Comparison of ENCODE assay signal across 28 cellular contexts in the genomic region with DNA sequence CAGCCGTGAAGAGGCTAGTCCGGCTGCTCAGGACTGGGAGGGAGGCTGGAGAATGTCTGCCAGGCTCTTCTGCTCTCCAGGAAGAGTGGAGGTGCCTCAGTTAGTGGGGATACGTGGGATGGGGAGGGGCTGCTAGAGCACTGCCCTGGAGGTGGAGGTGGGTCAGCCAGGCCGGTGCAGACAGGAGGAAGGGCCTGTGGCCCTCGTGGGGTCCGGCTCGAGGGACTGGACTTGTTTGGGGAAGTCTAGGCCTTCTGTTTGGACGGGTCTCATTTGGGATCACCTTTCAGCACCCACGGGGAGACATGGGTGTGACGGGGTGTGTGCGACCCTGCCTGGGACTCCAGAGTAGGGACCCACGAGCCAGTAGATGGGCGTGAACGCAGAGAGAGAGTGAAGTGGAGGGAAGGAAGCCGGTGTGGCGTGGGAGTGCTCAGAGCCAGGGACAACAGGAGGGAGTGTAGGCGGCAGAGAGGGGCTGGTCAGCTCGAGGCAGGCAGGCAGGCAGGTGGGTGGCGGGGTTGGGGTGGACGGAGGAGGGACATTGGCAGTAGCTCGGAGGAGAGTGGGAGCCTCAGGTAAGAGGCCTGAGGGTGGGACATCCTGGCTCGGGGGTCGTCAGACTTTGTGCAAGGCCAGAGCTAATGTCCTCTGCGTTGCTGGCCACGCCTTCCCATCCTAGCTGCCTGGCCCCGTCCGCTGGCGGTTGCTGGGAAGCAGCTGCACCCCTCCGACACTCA. TPM values are rescaled to one million over a fixed set of nuclear protein-coding genes. Genes with fewer than 3 reads are reported as not detected.
DNase-seq lines count a peak whose midpoint lies in the region; ATAC-seq, FAIRE-seq and TF ChIP-seq lines count a peak whose summit lies in the region.
"Had no signal": no experiment of that assay in that cellular context is flagged by ENCODE, and none has a peak within 500 bp of the region (broad histone marks: within the 10 kb centered on the region; RNA-seq: fewer than 3 reads in every experiment).

No MANE protein-coding gene starts in this region.

- ATAC-seq in left ventricle myocardium superior (no peak), heart right ventricle (no peak), HG02610 (IDR thresholded peaks at IDR 0.05; ENCODE audit: unreplicated experiment) (no peak), HG03095 (IDR thresholded peaks at IDR 0.05; ENCODE audit: unreplicated experiment) (no peak)
- ATAC-seq: activated naive CD8-positive, alpha-beta T cell treated with anti-CD3 and anti-CD28 coated beads, Interleukin-2, amount 50 U/mL, for 24 hours; body of pancreas; gastrocnemius medialis; psoas muscle had no signal

- H3K27ac ChIP-seq in heart right ventricle (no peak overlapping the region), mucosa of rectum (ENCODE audit: low read depth in 2 of 2, low read length in 2 of 2) (peak overlapping the region; percentile 94 to 97), testis (no peak overlapping the region)
- H3K27ac ChIP-seq: body of pancreas, esophagus squamous epithelium, gastrocnemius medialis, neutrophil, psoas muscle, vagina had no signal

- peak; percentile 18 for FAIRE-seq in bronchial epithelial cell (lab: Jason Lieb, UNC)
- FAIRE-seq: colon, GM12891 had no signal

- TF ChIP-seq POLR2A in testis (IDR thresholded peaks at IDR 0.05), result no peak

- intact Hi-C loops in left ventricle myocardium superior (cut with micrococcal nuclease), result no loop called here
- intact Hi-C loops in heart right ventricle (cut with DNase I), result no loop called here
- intact Hi-C loops in testis (cut with DNase I; ENCODE audit: low total_unique reads), result no loop called here

- H3K4me1 ChIP-seq in heart right ventricle, result peaks cover 0 to 26% (median 3%) of the 10 kb centered on the region in 9 donors
- peaks cover 61 to 70% of the 10 kb centered on the region in 2 donors for H3K4me1 ChIP-seq in mucosa of rectum (ENCODE audit: control insufficient read depth in 2 of 2, insufficient read depth in 2 of 2, low read length in 2 of 2)
- H3K4me1 ChIP-seq in testis, result peaks cover 34% of the 10 kb centered on the region
- H3K4me1 ChIP-seq: gastrocnemius medialis, psoas muscle, vagina had no signal

- H3K9me3 ChIP-seq in heart right ventricle, result no peaks in the 10 kb centered on the region
- H3K9me3 ChIP-seq in mucosa of rectum (ENCODE audit: control insufficient read depth in 2 of 2, low read length in 2 of 2), result no peaks in the 10 kb centered on the region
- no peaks in the 10 kb centered on the region for H3K9me3 ChIP-seq in testis
- H3K9me3 ChIP-seq: BLaER1, body of pancreas, esophagus squamous epithelium, gastrocnemius medialis, neutrophil, psoas muscle, vagina had no signal

- no peaks in the 10 kb centered on the region for H3K27me3 ChIP-seq in heart right ventricle
- H3K27me3 ChIP-seq in bronchial epithelial cell (ENCODE audit: control insufficient read depth, insufficient read depth, low read length), result no peaks in the 10 kb centered on the region
- H3K27me3 ChIP-seq in mucosa of rectum (ENCODE audit: control insufficient read depth in 2 of 2, insufficient read depth in 2 of 2, low read length in 2 of 2), result no peaks in the 10 kb centered on the region
- H3K27me3 ChIP-seq in testis, result no peaks in the 10 kb centered on the region
- H3K27me3 ChIP-seq: BLaER1, body of pancreas, esophagus squamous epithelium, gastrocnemius medialis, neutrophil, vagina had no signal

- peaks cover 0 to 99% (median 49%) of the 10 kb centered on the region in 9 donors for H3K36me3 ChIP-seq in heart right ventricle
- H3K36me3 ChIP-seq in bronchial epithelial cell (ENCODE audit: control insufficient read depth, insufficient read depth, low read length), result peaks cover 43% of the 10 kb centered on the region
- H3K36me3 ChIP-seq in mucosa of rectum (ENCODE audit: control insufficient read depth in 2 of 2, insufficient read depth in 2 of 2, low read length in 2 of 2), result peaks cover 43 to 61% of the 10 kb centered on the region in 2 donors
- no peaks in the 10 kb centered on the region for H3K36me3 ChIP-seq in testis (ENCODE audit: low read depth, missing control alignments)

- 85 to 87% methylated on average over 29 of the region's 29 CpGs for WGBS in heart right ventricle, 2 donors
- 72 to 84% methylated on average over 28 to 29 of the region's 29 CpGs for WGBS in testis, 2 donors

- H3K9ac ChIP-seq in mucosa of rectum (ENCODE audit: low read depth in 1 of 2, low read length in 2 of 2), result peak overlapping the region in 1 of 2 donors; percentile 1
- H3K9ac ChIP-seq: BLaER1 had no signal

- no peak for TF ChIP-seq CTCF in heart right ventricle (IDR thresholded peaks at IDR 0.05)
- no peak for TF ChIP-seq CTCF in bronchial epithelial cell (IDR thresholded peaks at IDR 0.05; ENCODE audit: insufficient read depth, low read length, severe bottlenecking)
- TF ChIP-seq CTCF in testis (IDR thresholded peaks at IDR 0.05), result no peak

- peak; percentile 19 for DNase-seq in left ventricle myocardium superior
- no peak for DNase-seq in heart right ventricle
- no peak for DNase-seq in bronchial epithelial cell (ENCODE audit: low read depth)
- peak; percentile 63 for DNase-seq in testis
- DNase-seq in NCI-H1694 (lab: John Stamatoyannopoulos, UW), result no peak
- DNase-seq: activated B cell treated with CpG ODN at 0.5 μM for 24 hours; activated effector memory CD4-positive, alpha-beta T cell treated with Interleukin-2 at 50 U/mL for 16 hours; activated naive CD8-positive, alpha-beta T cell treated with anti-CD3 and anti-CD28 coated beads, Interleukin-2, amount 50 U/mL, for 24 hours; body of pancreas; endodermal cell; esophagus squamous epithelium; gastrocnemius medialis; H7; islet precursor cell; NCI-H1105; NCI-H2029; NCI-H226; NCI-H82; stimulated activated CD4-positive, alpha-beta T cell treated with anti-CD3 and anti-CD28 coated beads, Interleukin-1b, Interleukin-23, amount 100 ng/mL, for 48 hours had no signal

- H3K4me3 ChIP-seq in heart right ventricle (no peak overlapping the region), bronchial epithelial cell (ENCODE audit: low read depth, low read length) (no peak overlapping the region), mucosa of rectum (ENCODE audit: low read length in 2 of 2) (no peak overlapping the region), testis (no peak overlapping the region)
- H3K4me3 ChIP-seq: BLaER1, body of pancreas, esophagus squamous epithelium, gastrocnemius medialis, psoas muscle, vagina had no signal

RNA-seq across cellular contexts. Expression of a gene that starts 11.5 kb away (rescaled TPM):
- total RNA-seq in left ventricle myocardium superior (250 TPM), heart right ventricle (100 to 1,000 TPM; 127 to 305 (median 140) TPM), bronchial epithelial cell (28.2 and 80.5 TPM in 2 replicates), testis (100 to 1,000 TPM; 176 to 303 TPM)
- polyA plus RNA-seq in heart right ventricle (100 to 1,000 TPM; 134 to 140 TPM), testis (ENCODE audit: insufficient read depth, low read depth, low replicate concordance) (134 TPM)

RNA-seq across cellular contexts. Expression of a gene that starts 31.6 kb away (rescaled TPM):
- total RNA-seq in left ventricle myocardium superior (79.9 TPM), heart right ventricle (100 to 1,000 TPM in 1 of 10 donors, 10 to 100 TPM in 9; 64.1 to 100 (median 72.9) TPM), bronchial epithelial cell (121 and 140 TPM in 2 replicates), testis (100 to 1,000 TPM; 264 to 281 TPM)
- polyA plus RNA-seq in heart right ventricle (10 to 100 TPM; 75.5 to 90.2 TPM), testis (ENCODE audit: insufficient read depth, low read depth, low replicate concordance) (163 TPM)

RNA-seq across cellular contexts. Expression of a gene that starts 38.5 kb away (rescaled TPM):
- total RNA-seq in left ventricle myocardium superior (16.8 TPM), heart right ventricle (10 to 100 TPM; 12.1 to 20.0 (median 13.3) TPM), bronchial epithelial cell (2.6 and 2.9 TPM in 2 replicates), testis (10 to 100 TPM; 57.0 to 84.9 TPM)
- polyA plus RNA-seq in heart right ventricle (10 to 100 TPM; 15.3 to 29.6 TPM), testis (ENCODE audit: insufficient read depth, low read depth, low replicate concordance) (34.5 TPM)

RNA-seq across cellular contexts. Expression of a gene that starts 43.0 kb away (rescaled TPM):
- total RNA-seq in left ventricle myocardium superior (9.4 TPM), heart right ventricle (10 to 100 TPM in 1 of 10 donors, 1 to 10 TPM in 9; 4.0 to 15.6 (median 6.5) TPM), bronchial epithelial cell (9.6 and 19.2 TPM in 2 replicates), testis (10 to 100 TPM; 17.3 to 31.2 TPM)
- polyA plus RNA-seq in heart right ventricle (10 to 100 TPM in 1 of 2 donors, 1 to 10 TPM in 1; 5.6 to 10.8 TPM), testis (ENCODE audit: insufficient read depth, low read depth, low replicate concordance) (18.4 TPM)

RNA-seq across cellular contexts. Expression of a gene that starts 45.7 kb away (rescaled TPM):
- total RNA-seq in left ventricle myocardium superior (12.3 TPM), heart right ventricle (10 to 100 TPM; 16.6 to 24.9 (median 21.1) TPM), bronchial epithelial cell (2.4 and 2.7 TPM in 2 replicates), testis (10 to 100 TPM; 37.6 to 38.0 TPM)
- polyA plus RNA-seq in heart right ventricle (10 to 100 TPM; 16.5 to 29.9 TPM), testis (ENCODE audit: insufficient read depth, low read depth, low replicate concordance) (21.7 TPM)

Comparison
In these comparisons a context has a peak if more than half of its experiments do, and no peak if none do; other contexts are left out.
1. DNase-seq: peak in left ventricle myocardium superior (single experiment) and testis (single experiment); none in heart right ventricle (0 of 2), bronchial epithelial cell (single experiment) and NCI-H1694 (single experiment).
2. H3K27ac ChIP-seq: peak in mucosa of rectum (2 of 2); none in heart right ventricle (0 of 10) and testis (0 of 2).